ENCODE assay signal across 30 cellular contexts in genomic region chr4:182346250-182346649, GRCh38.
"Had no signal": no experiment of that assay in that cellular context is flagged by ENCODE, and none has a peak within 500 bp of the region (broad histone marks: within the 10 kb centered on the region; RNA-seq: fewer than 3 reads in every experiment).

No MANE protein-coding gene starts in this region.

- H3K27ac Mint-ChIP-seq: activated B cell treated with CpG ODN at 0.5 μM for 24 hours; activated CD8-positive, alpha-beta T cell treated with anti-CD3 and anti-CD28 coated beads for 36 hours; activated naive CD8-positive, alpha-beta T cell; activated T-helper 17 cell treated with anti-CD3 and anti-CD28 coated beads, Interleukin-2, amount 50 U/mL, for 72 hours; dendritic cell treated with granulocyte-macrophage colony-stimulating factor and Interleukin-4, amounts not matched to agents 40 ng/mL and 50 ng/mL, for 4 days; endodermal cell; T-helper 17 cell; T-helper 2 cell treated with Interferon-gamma antibody and Interleukin-4, amounts not matched to agents 5 μg/mL and 100 μg/mL, for 36 hours had no signal

- ATAC-seq: activated CD4-positive, CD25-positive, alpha-beta regulatory T cell treated with anti-CD3 and anti-CD28 coated beads, Interleukin-2, amount 50 U/mL, for 24 hours; activated CD8-positive, alpha-beta T cell treated with anti-CD3 and anti-CD28 coated beads for 36 hours; activated T-cell treated with anti-CD3 and anti-CD28 coated beads, Interleukin-2, amount 50 U/mL, for 4 hours; activated T-helper 17 cell treated with anti-CD3 and anti-CD28 coated beads, Interleukin-2, amount 50 U/mL, for 72 hours; esophagus mucosa; T-helper 17 cell had no signal

- H3K27ac ChIP-seq: brain microvascular endothelial cell, coronary artery, dorsolateral prefrontal cortex, WERI-Rb-1 had no signal

- H3K36me3 ChIP-seq: brain microvascular endothelial cell, WERI-Rb-1 had no signal

- H3K27me3 ChIP-seq: brain microvascular endothelial cell had no signal

- DNase-seq: activated B cell treated with CpG ODN at 0.5 μM for 24 hours; activated CD4-positive, alpha-beta T cell treated with anti-CD3 and anti-CD28 coated beads for 48 hours; activated CD4-positive, alpha-beta T cell treated with anti-CD3 and anti-CD28 coated beads, Interleukin-2, amount 50 U/mL, for 1 hour; activated CD4-positive, alpha-beta T cell treated with anti-CD3 and anti-CD28 coated beads, Interleukin-2, amount 50 U/mL, for 48 hours; activated CD8-positive, alpha-beta memory T cell treated with anti-CD3 and anti-CD28 coated beads for 24 hours; activated CD8-positive, alpha-beta T cell treated with anti-CD3 and anti-CD28 coated beads for 36 hours; activated effector memory CD4-positive, alpha-beta T cell treated with Interleukin-2 at 50 U/mL for 16 hours; activated gamma-delta T cell treated with Interleukin-2 at 50 U/mL for 16 hours; activated naive CD4-positive, alpha-beta T cell treated with anti-CD3 and anti-CD28 coated beads, Interleukin-2, amount 50 U/mL, for 16 hours; activated naive CD4-positive, alpha-beta T cell treated with Interleukin-2 at 50 U/mL for 16 hours; activated T-cell treated with anti-CD3 and anti-CD28 coated beads, Interleukin-2, amount 50 U/mL, for 4 hours; amniotic stem cell; anterior cingulate cortex; brain microvascular endothelial cell; dorsolateral prefrontal cortex; effector memory CD4-positive, alpha-beta T cell; endodermal cell; foreskin fibroblast; head of caudate nucleus; T-helper 17 cell; T1000; WERI-Rb-1 had no signal

- H3K9me3 Mint-ChIP-seq: activated B cell treated with CpG ODN at 0.5 μM for 24 hours; activated CD8-positive, alpha-beta T cell treated with anti-CD3 and anti-CD28 coated beads for 36 hours; activated T-helper 17 cell treated with anti-CD3 and anti-CD28 coated beads, Interleukin-2, amount 50 U/mL, for 72 hours; dendritic cell treated with granulocyte-macrophage colony-stimulating factor and Interleukin-4, amounts not matched to agents 40 ng/mL and 50 ng/mL, for 4 days; endodermal cell; T-helper 2 cell treated with Interferon-gamma antibody and Interleukin-4, amounts not matched to agents 5 μg/mL and 100 μg/mL, for 36 hours had no signal

- H3K27me3 Mint-ChIP-seq: activated B cell treated with CpG ODN at 0.5 μM for 24 hours; central memory CD8-positive, alpha-beta T cell; dendritic cell treated with granulocyte-macrophage colony-stimulating factor and Interleukin-4, amounts not matched to agents 40 ng/mL and 50 ng/mL, for 4 days had no signal

- H3K36me3 Mint-ChIP-seq: activated naive CD8-positive, alpha-beta T cell had no signal

- H3K4me3 ChIP-seq: coronary artery, dorsolateral prefrontal cortex had no signal

- H3K4me3 Mint-ChIP-seq: activated B cell treated with CpG ODN at 0.5 μM for 24 hours; activated CD8-positive, alpha-beta T cell treated with anti-CD3 and anti-CD28 coated beads for 36 hours; activated naive CD8-positive, alpha-beta T cell; activated T-cell treated with anti-CD3 and anti-CD28 coated beads, Interleukin-2, amount 50 U/mL, for 4 hours; activated T-helper 17 cell treated with anti-CD3 and anti-CD28 coated beads, Interleukin-2, amount 50 U/mL, for 72 hours; central memory CD8-positive, alpha-beta T cell; dendritic cell treated with granulocyte-macrophage colony-stimulating factor and Interleukin-4, amounts not matched to agents 40 ng/mL and 50 ng/mL, for 4 days; endodermal cell; T-helper 17 cell; T-helper 2 cell treated with Interferon-gamma antibody and Interleukin-4, amounts not matched to agents 5 μg/mL and 100 μg/mL, for 36 hours had no signal

- H3K4me1 Mint-ChIP-seq: activated B cell treated with CpG ODN at 0.5 μM for 24 hours; activated T-helper 17 cell treated with anti-CD3 and anti-CD28 coated beads, Interleukin-2, amount 50 U/mL, for 72 hours; central memory CD8-positive, alpha-beta T cell; T-helper 17 cell had no signal
